ENCODE assay signal across 8 cellular contexts in the genomic region with DNA sequence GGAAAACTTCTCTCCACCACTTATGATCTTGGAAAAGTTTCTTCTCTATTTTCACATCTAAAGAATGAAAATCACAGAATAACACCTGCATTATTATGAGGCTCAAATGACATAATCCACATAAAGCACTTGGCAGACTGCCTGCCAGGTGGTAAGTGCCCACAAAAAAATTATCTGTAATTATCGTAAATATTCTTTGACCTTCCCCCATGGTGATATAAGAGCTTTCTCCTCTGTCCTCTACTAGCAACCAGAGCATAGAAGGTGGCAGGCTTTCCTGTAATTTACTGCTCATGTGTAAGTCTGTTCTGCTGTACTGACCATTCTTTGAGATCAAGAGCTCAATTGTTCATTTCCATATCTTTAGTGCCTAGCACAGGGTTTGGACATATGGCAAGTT.
DNase-seq lines count a peak whose midpoint lies in the region; ATAC-seq and TF ChIP-seq lines count a peak whose summit lies in the region.

No MANE protein-coding gene starts in this region.

- peak overlapping the region; percentile 63 for H3K9ac ChIP-seq in OCI-LY1 (ENCODE audit: low read length)

- TF ChIP-seq CTCF in OCI-LY1 (IDR thresholded peaks at IDR 0.05; ENCODE audit: low read length) = no peak

- H3K4me1 ChIP-seq in OCI-LY1 (ENCODE audit: insufficient read depth, low read length, severe bottlenecking) = peaks cover 39% of the 10 kb centered on the region

- H3K79me2 ChIP-seq in OCI-LY1 (ENCODE audit: insufficient read depth, low read length) = no peaks in the 10 kb centered on the region

- H3K27ac ChIP-seq in OCI-LY1 (ENCODE audit: low read depth, low read length, poor library complexity, severe bottlenecking) (peak overlapping the region; percentile 97), layer of hippocampus (ENCODE audit: low read depth, low read length) (peak overlapping the region; percentile 58)

- DNase-seq in HuH-7 (ENCODE audit: low spot score) = no peak
- DNase-seq in medulla oblongata (ENCODE audit: extremely low spot score) = no peak
- DNase-seq in stimulated activated naive CD4-positive, alpha-beta T cell (lab: John Stamatoyannopoulos, UW) = no peak
- no peak for DNase-seq in activated naive CD4-positive, alpha-beta T cell treated with anti-CD3 and anti-CD28 coated beads, Interleukin-2, amount 50 U/mL, for 16 hours

- no peaks in the 10 kb centered on the region for H3K9me2 ChIP-seq in OCI-LY1 (ENCODE audit: low read depth, low read length)

- H3K4me3 ChIP-seq in OCI-LY1 (ENCODE audit: low read depth, low read length, poor library complexity, severe bottlenecking) = peak overlapping the region; percentile 50

- no peaks in the 10 kb centered on the region for H3K36me3 ChIP-seq in OCI-LY1 (ENCODE audit: insufficient read depth, low read length)

- no peaks in the 10 kb centered on the region for H3K27me3 ChIP-seq in OCI-LY1 (ENCODE audit: insufficient read depth, low read length)
- H3K27me3 ChIP-seq in layer of hippocampus (ENCODE audit: control insufficient read depth, insufficient read depth, low read length) = no peaks in the 10 kb centered on the region

- H4K20me1 ChIP-seq in OCI-LY1 (ENCODE audit: insufficient read depth, low read length) = no peaks in the 10 kb centered on the region

- H3F3A ChIP-seq in OCI-LY1 (ENCODE audit: insufficient read depth, low read length) = peaks cover 8% of the 10 kb centered on the region; the same call in 1 of the 2 replicates

- no peaks in the 10 kb centered on the region for H3K9me3 ChIP-seq in OCI-LY1 (ENCODE audit: low read length)

- no peak overlapping the region for H2AFZ ChIP-seq in OCI-LY1 (ENCODE audit: low read length)

- peak overlapping the region; percentile 68 for H3K4me2 ChIP-seq in OCI-LY1 (ENCODE audit: low read length)

- peak; percentile 15 for ATAC-seq in GM18502 (IDR thresholded peaks at IDR 0.05; ENCODE audit: poor library complexity, unreplicated experiment)
- peak; percentile 25 for ATAC-seq in HG02938 (IDR thresholded peaks at IDR 0.05; ENCODE audit: unreplicated experiment)
